ENCODE assay signal across 24 cellular contexts in the genomic region with DNA sequence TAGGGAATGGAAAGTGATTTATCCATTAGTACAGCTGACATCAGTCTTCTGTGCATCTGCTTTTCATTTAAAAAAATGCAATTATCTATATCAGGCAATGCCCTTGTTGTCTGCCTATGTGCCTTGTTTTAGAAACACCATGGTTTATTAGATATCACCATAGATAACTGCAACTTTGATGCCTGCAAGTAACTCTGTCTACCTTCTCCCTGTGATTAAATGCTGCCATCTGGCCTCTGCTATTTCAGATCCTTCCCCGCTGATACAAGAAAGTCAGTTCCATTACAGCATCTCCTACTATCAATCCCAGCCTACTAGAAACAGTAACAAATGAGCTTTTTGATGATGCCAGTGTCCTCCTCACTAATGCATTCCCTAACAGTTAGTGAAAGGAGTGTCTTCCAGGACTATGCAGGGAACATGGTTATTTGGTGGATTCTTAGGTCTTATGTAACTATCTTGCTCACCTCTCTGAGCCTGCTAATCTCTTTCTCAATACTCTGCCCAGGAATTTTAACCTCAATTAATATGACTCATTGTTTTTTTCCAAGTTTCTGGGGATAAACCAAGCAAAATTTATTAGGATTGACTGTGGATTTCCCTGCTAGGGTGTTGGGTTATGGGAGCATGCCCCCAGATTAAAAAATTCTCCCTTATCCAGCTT.
A peak's percentile ranks its signal among the peaks of the same experiment; 100 is the strongest.
DNase-seq lines count a peak whose midpoint lies in the region; ATAC-seq and TF ChIP-seq lines count a peak whose summit lies in the region.
"Had no signal": no experiment of that assay in that cellular context is flagged by ENCODE, and none has a peak within 500 bp of the region (broad histone marks: within the 10 kb centered on the region; RNA-seq: fewer than 3 reads in every experiment).

No MANE protein-coding gene starts in this region.

- H3K4me3 ChIP-seq in epithelial cell of esophagus (ENCODE audit: low read length) = no peak overlapping the region
- H3K4me3 ChIP-seq in retinal pigment epithelial cell (ENCODE audit: low read length) = no peak overlapping the region
- H3K4me3 ChIP-seq: heart left ventricle, left ventricle myocardium inferior, psoas muscle, tibial nerve had no signal

- TF ChIP-seq CTCF in epithelial cell of esophagus (IDR thresholded peaks at IDR 0.05; ENCODE audit: insufficient read depth, low read depth, low read length, missing control alignments) (no peak), retinal pigment epithelial cell (conservative IDR thresholded peaks at IDR 0.05; ENCODE audit: low read depth, low read length) (no peak)

- ATAC-seq in GM21717 (IDR thresholded peaks at IDR 0.05; ENCODE audit: unreplicated experiment) (no peak), GM21423 (IDR thresholded peaks at IDR 0.05; ENCODE audit: unreplicated experiment) (no peak)
- ATAC-seq: heart left ventricle, psoas muscle, WTC11 had no signal

- DNase-seq in HCEC 1CT (peak; percentile 11), SK-N-DZ (ENCODE audit: low spot score) (peak; percentile 10), epithelial cell of esophagus (ENCODE audit: low read depth) (peak; percentile 71), retinal pigment epithelial cell (ENCODE audit: low read depth) (peak; percentile 62)
- no peak for DNase-seq in activated effector memory CD4-positive, alpha-beta T cell treated with Interleukin-2 at 50 U/mL for 16 hours
- DNase-seq in activated effector memory CD4-positive, alpha-beta T cell treated with anti-CD3 and anti-CD28 coated beads, Interleukin-2, amount 50 U/mL, for 16 hours = no peak
- DNase-seq: activated CD4-positive, alpha-beta memory T cell treated with anti-CD3 and anti-CD28 coated beads, Interleukin-2, amount 10 ng/mL, durations not matched to agents 7 days and 5 days; activated naive CD4-positive, alpha-beta T cell; amniotic stem cell; effector memory CD4-positive, alpha-beta T cell; heart left ventricle; left ventricle myocardium inferior; midbrain; NCI-H1694 treated with DMSO at 0.1 percent for 48 hours; NCI-H774; nephron progenitor cell; psoas muscle; SHP77 treated with DMSO at 0.1 percent for 48 hours; stimulated activated CD4-positive, alpha-beta T cell treated with anti-CD3 and anti-CD28 coated beads, Interleukin-4, amount 100 ng/mL, for 1 hour; T-helper 2 cell had no signal

Comparison
In these comparisons a context has a peak if more than half of its experiments do, and no peak if none do; other contexts are left out.
1. DNase-seq: peak in HCEC 1CT (single experiment), SK-N-DZ (single experiment), epithelial cell of esophagus (single experiment) and retinal pigment epithelial cell (single experiment); none in activated effector memory CD4-positive, alpha-beta T cell treated with Interleukin-2 at 50 U/mL for 16 hours (single experiment) and activated effector memory CD4-positive, alpha-beta T cell treated with anti-CD3 and anti-CD28 coated beads, Interleukin-2, amount 50 U/mL, for 16 hours (single experiment).